ENCODE assay signal across 1 cellular context in the genomic region with DNA sequence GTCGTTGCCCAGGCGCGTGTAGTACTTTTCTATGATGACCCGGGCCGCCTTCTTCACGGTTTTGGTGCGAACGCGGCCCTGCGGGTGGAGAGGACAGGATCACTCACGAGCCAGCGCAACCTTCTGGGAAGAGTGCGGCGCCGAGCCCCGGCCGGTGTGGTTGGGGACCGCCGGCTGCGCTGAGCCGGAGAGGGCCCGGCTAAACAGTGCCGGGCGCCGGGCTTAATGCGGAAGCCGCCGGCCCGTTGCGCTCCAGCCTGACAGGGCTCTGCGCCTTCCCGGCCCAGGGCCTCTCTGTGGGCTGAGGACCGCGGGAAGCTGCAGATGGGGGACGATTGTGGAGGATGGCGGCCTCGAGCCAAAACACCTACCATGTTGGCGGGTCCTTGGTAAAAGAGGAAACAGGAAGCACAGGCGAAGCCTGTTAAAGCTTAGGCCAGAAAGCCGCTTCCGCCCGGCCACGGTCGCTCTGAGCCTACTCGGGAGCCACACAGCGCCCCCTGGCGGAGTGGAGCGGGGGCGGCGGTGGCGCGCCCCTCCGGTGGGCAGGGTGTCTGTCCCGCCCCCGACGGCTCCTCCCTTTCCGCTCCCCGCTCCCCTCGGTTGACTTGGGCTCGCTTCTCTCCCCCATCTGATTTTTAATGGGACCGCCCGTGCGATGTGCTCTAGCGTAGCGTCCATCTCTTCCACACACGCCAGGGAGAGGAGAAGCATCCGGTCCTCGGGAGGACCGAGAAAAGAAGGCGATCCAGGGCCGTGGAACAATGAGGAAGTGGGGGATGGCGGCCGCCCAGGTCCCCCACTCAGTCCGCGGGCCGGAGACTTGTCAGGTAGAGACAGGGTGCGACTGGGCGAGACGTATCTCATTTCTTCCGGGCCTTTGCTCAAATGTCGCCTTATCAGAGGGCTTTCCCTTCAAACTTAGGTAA.
A peak's percentile ranks its signal among the peaks of the same experiment; 100 is the strongest.
TF ChIP-seq lines count a peak whose summit lies in the region.

A gene (minus strand): TSS at position 403 of the 929 bp plus-strand sequence. CDS start 29 bp downstream, at position 374.

TF ChIP-seq in HepG2, 621 proteins besides CTCF, POLR2A, EP300 and RAD21 (continued from another document and continues in another):
- TF ChIP-seq MLLT10 (CRISPR knock-in tag; IDR thresholded peaks at IDR 0.05) (no peak), BRD4 (CRISPR knock-in tag; IDR thresholded peaks at IDR 0.05) (peak; percentile 36; the same call in 1 of the 2 replicates), ZNF747 (CRISPR knock-in tag; IDR thresholded peaks at IDR 0.05; ENCODE audit: borderline replicate concordance) (peak; percentile 81), ZNF619 (CRISPR knock-in tag; IDR thresholded peaks at IDR 0.05) (no peak; the same call in 1 of the 2 replicates), RXRB (CRISPR knock-in tag; IDR thresholded peaks at IDR 0.05; ENCODE audit: borderline replicate concordance) (peak; percentile 73), EZH2 (conservative IDR thresholded peaks at IDR 0.05; ENCODE audit: low read depth, low read length) (no peak), ZNF468 (CRISPR knock-in tag; IDR thresholded peaks at IDR 0.05) (no peak), PITX1 (CRISPR knock-in tag; IDR thresholded peaks at IDR 0.05) (peak; percentile 77), ZNF430 (CRISPR knock-in tag; IDR thresholded peaks at IDR 0.05) (peak; percentile 48; the same call in 1 of the 2 replicates), REPIN1 (CRISPR knock-in tag; IDR thresholded peaks at IDR 0.05; ENCODE audit: borderline replicate concordance, low read depth) (peak; percentile 97; the same call in 1 of the 2 replicates), POLR2AphosphoS2 (IDR thresholded peaks at IDR 0.05; ENCODE audit: low read depth, low read length) (no peak), ZNF644 (CRISPR knock-in tag; IDR thresholded peaks at IDR 0.05; ENCODE audit: low read depth) (0 out of 2 replicates have a peak, but pooled peaks have one; percentile 10), NKX3-1 (CRISPR knock-in tag; IDR thresholded peaks at IDR 0.05) (peak; percentile 66), MED13 (CRISPR knock-in tag; IDR thresholded peaks at IDR 0.05) (peak; percentile 58; the same call in 1 of the 2 replicates), ARHGAP35 (CRISPR knock-in tag; IDR thresholded peaks at IDR 0.05; ENCODE audit: borderline replicate concordance) (no peak; the same call in 1 of the 2 replicates), ETV6 (CRISPR knock-in tag; conservative IDR thresholded peaks at IDR 0.05) (no peak), SALL1 (CRISPR knock-in tag; IDR thresholded peaks at IDR 0.05) (peak; percentile 91), MXI1 (IDR thresholded peaks at IDR 0.05; ENCODE audit: borderline replicate concordance, low read depth, low read length) (peak; percentile 77; the same call in 2 of the 3 replicates), ZNF232 (CRISPR knock-in tag; IDR thresholded peaks at IDR 0.05; ENCODE audit: borderline replicate concordance) (peak; percentile 88; the same call in 1 of the 2 replicates), HNRNPH1 (optimal IDR thresholded peaks at IDR 0.05; ENCODE audit: low read depth, low read length) (no peak), ZNF260 (CRISPR knock-in tag; IDR thresholded peaks at IDR 0.05; ENCODE audit: borderline replicate concordance, low read depth) (no peak), ZFAT (CRISPR knock-in tag; conservative IDR thresholded peaks at IDR 0.05) (peak; percentile 80; the same call in 1 of the 2 replicates), ZFP37 (CRISPR knock-in tag; IDR thresholded peaks at IDR 0.05; ENCODE audit: borderline replicate concordance) (peak; percentile 91; the same call in 1 of the 2 replicates), NR2F1 (CRISPR knock-in tag; IDR thresholded peaks at IDR 0.05) (no peak), SAFB2 (CRISPR knock-in tag; IDR thresholded peaks at IDR 0.05; ENCODE audit: borderline replicate concordance, low read depth) (peak; percentile 90; the same call in 1 of the 2 replicates), PHF5A (CRISPR knock-in tag; IDR thresholded peaks at IDR 0.05; ENCODE audit: low read depth, unreplicated experiment) (no peak)
- TF ChIP-seq, protein P1, sequence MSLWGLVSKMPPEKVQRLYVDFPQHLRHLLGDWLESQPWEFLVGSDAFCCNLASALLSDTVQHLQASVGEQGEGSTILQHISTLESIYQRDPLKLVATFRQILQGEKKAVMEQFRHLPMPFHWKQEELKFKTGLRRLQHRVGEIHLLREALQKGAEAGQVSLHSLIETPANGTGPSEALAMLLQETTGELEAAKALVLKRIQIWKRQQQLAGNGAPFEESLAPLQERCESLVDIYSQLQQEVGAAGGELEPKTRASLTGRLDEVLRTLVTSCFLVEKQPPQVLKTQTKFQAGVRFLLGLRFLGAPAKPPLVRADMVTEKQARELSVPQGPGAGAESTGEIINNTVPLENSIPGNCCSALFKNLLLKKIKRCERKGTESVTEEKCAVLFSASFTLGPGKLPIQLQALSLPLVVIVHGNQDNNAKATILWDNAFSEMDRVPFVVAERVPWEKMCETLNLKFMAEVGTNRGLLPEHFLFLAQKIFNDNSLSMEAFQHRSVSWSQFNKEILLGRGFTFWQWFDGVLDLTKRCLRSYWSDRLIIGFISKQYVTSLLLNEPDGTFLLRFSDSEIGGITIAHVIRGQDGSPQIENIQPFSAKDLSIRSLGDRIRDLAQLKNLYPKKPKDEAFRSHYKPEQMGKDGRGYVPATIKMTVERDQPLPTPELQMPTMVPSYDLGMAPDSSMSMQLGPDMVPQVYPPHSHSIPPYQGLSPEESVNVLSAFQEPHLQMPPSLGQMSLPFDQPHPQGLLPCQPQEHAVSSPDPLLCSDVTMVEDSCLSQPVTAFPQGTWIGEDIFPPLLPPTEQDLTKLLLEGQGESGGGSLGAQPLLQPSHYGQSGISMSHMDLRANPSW (CRISPR knock-in tag; IDR thresholded peaks at IDR 0.05; ENCODE audit: borderline replicate concordance), result no peak
- TF ChIP-seq, protein P2, sequence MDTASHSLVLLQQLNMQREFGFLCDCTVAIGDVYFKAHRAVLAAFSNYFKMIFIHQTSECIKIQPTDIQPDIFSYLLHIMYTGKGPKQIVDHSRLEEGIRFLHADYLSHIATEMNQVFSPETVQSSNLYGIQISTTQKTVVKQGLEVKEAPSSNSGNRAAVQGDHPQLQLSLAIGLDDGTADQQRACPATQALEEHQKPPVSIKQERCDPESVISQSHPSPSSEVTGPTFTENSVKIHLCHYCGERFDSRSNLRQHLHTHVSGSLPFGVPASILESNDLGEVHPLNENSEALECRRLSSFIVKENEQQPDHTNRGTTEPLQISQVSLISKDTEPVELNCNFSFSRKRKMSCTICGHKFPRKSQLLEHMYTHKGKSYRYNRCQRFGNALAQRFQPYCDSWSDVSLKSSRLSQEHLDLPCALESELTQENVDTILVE (CRISPR knock-in tag; IDR thresholded peaks at IDR 0.05), result peak; percentile 92
- TF ChIP-seq, protein P3, sequence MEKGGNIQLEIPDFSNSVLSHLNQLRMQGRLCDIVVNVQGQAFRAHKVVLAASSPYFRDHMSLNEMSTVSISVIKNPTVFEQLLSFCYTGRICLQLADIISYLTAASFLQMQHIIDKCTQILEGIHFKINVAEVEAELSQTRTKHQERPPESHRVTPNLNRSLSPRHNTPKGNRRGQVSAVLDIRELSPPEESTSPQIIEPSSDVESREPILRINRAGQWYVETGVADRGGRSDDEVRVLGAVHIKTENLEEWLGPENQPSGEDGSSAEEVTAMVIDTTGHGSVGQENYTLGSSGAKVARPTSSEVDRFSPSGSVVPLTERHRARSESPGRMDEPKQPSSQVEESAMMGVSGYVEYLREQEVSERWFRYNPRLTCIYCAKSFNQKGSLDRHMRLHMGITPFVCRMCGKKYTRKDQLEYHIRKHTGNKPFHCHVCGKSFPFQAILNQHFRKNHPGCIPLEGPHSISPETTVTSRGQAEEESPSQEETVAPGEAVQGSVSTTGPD (CRISPR knock-in tag; IDR thresholded peaks at IDR 0.05), result no peak
- TF ChIP-seq, protein P4, sequence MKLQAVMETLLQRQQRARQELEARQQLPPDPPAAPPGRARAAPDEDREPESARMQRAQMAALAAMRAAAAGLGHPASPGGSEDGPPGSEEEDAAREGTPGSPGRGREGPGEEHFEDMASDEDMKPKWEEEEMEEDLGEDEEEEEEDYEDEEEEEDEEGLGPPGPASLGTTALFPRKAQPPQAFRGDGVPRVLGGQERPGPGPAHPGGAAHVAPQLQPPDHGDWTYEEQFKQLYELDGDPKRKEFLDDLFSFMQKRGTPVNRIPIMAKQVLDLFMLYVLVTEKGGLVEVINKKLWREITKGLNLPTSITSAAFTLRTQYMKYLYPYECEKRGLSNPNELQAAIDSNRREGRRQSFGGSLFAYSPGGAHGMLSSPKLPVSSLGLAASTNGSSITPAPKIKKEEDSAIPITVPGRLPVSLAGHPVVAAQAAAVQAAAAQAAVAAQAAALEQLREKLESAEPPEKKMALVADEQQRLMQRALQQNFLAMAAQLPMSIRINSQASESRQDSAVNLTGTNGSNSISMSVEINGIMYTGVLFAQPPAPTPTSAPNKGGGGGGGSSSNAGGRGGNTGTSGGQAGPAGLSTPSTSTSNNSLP (IDR thresholded peaks at IDR 0.05; ENCODE audit: low read depth, low read length), result 0 out of 2 replicates have a peak, but pooled peaks have one; percentile 22
- TF ChIP-seq, protein P5, sequence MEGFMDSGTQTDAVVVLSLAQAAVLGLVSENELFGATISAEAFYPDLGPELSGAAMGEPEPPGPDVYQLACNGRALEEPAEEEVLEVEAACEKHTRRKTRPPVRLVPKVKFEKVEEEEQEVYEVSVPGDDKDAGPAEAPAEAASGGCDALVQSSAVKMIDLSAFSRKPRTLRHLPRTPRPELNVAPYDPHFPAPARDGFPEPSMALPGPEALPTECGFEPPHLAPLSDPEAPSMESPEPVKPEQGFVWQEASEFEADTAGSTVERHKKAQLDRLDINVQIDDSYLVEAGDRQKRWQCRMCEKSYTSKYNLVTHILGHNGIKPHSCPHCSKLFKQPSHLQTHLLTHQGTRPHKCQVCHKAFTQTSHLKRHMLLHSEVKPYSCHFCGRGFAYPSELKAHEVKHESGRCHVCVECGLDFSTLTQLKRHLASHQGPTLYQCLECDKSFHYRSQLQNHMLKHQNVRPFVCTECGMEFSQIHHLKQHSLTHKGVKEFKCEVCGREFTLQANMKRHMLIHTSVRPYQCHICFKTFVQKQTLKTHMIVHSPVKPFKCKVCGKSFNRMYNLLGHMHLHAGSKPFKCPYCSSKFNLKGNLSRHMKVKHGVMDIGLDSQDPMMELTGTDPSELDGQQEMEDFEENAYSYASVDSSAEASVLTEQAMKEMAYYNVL (CRISPR knock-in tag; IDR thresholded peaks at IDR 0.05; ENCODE audit: borderline replicate concordance), result 0 out of 2 replicates have a peak, but pooled peaks have one; percentile 39
- TF ChIP-seq, protein P6, sequence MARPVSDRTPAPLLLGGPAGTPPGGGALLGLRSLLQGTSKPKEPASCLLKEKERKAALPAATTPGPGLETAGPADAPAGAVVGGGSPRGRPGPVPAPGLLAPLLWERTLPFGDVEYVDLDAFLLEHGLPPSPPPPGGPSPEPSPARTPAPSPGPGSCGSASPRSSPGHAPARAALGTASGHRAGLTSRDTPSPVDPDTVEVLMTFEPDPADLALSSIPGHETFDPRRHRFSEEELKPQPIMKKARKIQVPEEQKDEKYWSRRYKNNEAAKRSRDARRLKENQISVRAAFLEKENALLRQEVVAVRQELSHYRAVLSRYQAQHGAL (CRISPR knock-in tag; IDR thresholded peaks at IDR 0.05; ENCODE audit: not compliant biosample characterization), result peak; percentile 84
- TF ChIP-seq, protein P7, sequence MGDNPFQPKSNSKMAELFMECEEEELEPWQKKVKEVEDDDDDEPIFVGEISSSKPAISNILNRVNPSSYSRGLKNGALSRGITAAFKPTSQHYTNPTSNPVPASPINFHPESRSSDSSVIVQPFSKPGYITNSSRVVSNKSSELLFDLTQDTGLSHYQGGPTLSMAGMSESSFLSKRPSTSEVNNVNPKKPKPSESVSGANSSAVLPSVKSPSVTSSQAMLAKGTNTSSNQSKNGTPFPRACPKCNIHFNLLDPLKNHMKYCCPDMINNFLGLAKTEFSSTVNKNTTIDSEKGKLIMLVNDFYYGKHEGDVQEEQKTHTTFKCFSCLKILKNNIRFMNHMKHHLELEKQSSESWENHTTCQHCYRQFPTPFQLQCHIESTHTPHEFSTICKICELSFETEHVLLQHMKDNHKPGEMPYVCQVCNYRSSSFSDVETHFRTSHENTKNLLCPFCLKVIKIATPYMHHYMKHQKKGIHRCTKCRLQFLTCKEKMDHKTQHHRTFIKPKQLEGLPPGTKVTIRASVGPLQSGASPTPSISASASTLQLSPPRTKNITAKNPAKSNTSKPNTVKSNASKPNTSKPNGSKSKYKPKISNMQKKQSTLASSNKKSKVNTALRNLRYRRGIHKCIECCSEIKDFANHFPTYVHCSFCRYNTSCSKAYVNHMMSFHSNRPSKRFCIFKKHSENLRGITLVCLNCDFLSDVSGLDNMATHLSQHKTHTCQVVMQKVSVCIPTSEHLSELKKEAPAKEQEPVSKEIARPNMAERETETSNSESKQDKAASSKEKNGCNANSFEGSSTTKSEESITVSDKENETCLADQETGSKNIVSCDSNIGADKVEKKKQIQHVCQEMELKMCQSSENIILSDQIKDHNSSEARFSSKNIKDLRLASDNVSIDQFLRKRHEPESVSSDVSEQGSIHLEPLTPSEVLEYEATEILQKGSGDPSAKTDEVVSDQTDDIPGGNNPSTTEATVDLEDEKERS (CRISPR knock-in tag; IDR thresholded peaks at IDR 0.05), result no peak; the same call in 1 of the 2 replicates
- TF ChIP-seq, protein P8, sequence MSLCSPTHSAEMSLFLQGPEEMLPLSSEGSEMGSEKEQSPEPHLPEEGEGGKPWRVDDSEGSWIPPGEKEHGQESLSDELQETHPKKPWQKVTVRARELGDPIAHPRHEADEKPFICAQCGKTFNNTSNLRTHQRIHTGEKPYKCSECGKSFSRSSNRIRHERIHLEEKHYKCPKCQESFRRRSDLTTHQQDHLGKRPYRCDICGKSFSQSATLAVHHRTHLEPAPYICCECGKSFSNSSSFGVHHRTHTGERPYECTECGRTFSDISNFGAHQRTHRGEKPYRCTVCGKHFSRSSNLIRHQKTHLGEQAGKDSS (CRISPR knock-in tag; IDR thresholded peaks at IDR 0.05; ENCODE audit: borderline replicate concordance, low read depth), result no peak
- TF ChIP-seq, protein P9, sequence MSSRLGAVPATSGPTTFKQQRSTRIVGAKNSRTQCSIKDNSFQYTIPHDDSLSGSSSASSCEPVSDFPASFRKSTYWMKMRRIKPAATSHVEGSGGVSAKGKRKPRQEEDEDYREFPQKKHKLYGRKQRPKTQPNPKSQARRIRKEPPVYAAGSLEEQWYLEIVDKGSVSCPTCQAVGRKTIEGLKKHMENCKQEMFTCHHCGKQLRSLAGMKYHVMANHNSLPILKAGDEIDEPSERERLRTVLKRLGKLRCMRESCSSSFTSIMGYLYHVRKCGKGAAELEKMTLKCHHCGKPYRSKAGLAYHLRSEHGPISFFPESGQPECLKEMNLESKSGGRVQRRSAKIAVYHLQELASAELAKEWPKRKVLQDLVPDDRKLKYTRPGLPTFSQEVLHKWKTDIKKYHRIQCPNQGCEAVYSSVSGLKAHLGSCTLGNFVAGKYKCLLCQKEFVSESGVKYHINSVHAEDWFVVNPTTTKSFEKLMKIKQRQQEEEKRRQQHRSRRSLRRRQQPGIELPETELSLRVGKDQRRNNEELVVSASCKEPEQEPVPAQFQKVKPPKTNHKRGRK (CRISPR knock-in tag; IDR thresholded peaks at IDR 0.05), result no peak
